10 cellular contexts compared by ENCODE assay signal in the genomic region with DNA sequence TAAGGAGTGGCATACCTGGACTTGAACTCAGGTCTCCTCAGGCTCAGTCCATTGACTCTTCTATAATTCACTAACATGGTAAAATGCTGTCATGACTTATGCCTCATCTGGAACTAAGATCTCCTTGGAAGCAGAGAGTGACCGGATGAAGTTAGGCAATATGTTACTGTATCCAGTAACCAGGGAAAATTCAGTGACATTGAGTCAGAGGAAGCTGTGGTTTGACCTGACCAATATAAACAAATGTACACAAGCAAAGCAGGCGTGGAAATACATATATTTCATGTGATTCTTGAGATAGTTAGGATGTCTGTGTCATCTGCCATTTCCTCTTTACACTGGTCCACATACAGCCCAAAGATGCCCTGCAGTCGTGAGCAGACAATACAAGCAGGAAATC. TPM values are rescaled to one million over a fixed set of nuclear protein-coding genes. Genes with fewer than 3 reads are reported as not detected.
A peak's percentile ranks its signal among the peaks of the same experiment; 100 is the strongest.
DNase-seq lines count a peak whose midpoint lies in the region; ATAC-seq and TF ChIP-seq lines count a peak whose summit lies in the region.
"Had no signal": no experiment of that assay in that cellular context is flagged by ENCODE, and none has a peak within 500 bp of the region (broad histone marks: within the 10 kb centered on the region; RNA-seq: fewer than 3 reads in every experiment).

No MANE protein-coding gene starts in this region.

- H3K79me1 ChIP-seq in mesenchymal stem cell (replicated peaks; ENCODE audit: low read length, poor library complexity, severe bottlenecking): peaks cover 4% of the 10 kb centered on the region

- peak overlapping the region; percentile 65 for H2BK120ac ChIP-seq in mesenchymal stem cell (ENCODE audit: low read depth, low read length)

- TF ChIP-seq CTCF in AG04450 (IDR thresholded peaks at IDR 0.05; ENCODE audit: low read depth, low read length): no peak
- no peak for TF ChIP-seq CTCF in brain microvascular endothelial cell (IDR thresholded peaks at IDR 0.05; ENCODE audit: low read depth, low read length, missing control alignments)

- H3K27ac ChIP-seq in AG04450 (ENCODE audit: low read depth, low read length) (peak overlapping the region; percentile 94), brain microvascular endothelial cell (peak overlapping the region; percentile 96), mesenchymal stem cell (ENCODE audit: low read length, poor library complexity, severe bottlenecking) (peak overlapping the region; percentile 99)
- H3K27ac ChIP-seq: SK-N-MC had no signal

- peak overlapping the region; percentile 86 for H2AK5ac ChIP-seq in mesenchymal stem cell (ENCODE audit: low read length, severe bottlenecking)

- POLR2A ChIA-PET in AG04450 (lab: Yijun Ruan, JAX): interaction anchor here (0.7 to 2.4 kb wide), 5 partner anchors 10 to 100 kb away, joined by 3 to 10 read pairs (median 6); no protein-coding TSS in a partner anchor

- H3K4me3 ChIP-seq in AG04450 (ENCODE audit: low read depth, low read length) (peak overlapping the region; percentile 18; the same call in 1 of the 2 replicates), brain microvascular endothelial cell (ENCODE audit: low read depth, low read length) (no peak overlapping the region), mesenchymal stem cell (ENCODE audit: insufficient read depth in 1 of 2, low read depth in 1 of 2, low read length in 2 of 2) (peak overlapping the region in 1 of 2 experiments; percentile 56)
- H3K4me3 ChIP-seq: SK-N-MC had no signal

- H3K27me3 Mint-ChIP-seq in activated naive CD4-positive, alpha-beta T cell treated with anti-CD3 and anti-CD28 coated beads, Interleukin-2, amount 10 ng/mL, durations not matched to agents 7 days and 5 days: peaks cover 9% of the 10 kb centered on the region

- H3K27me3 ChIP-seq in AG04450 (ENCODE audit: control insufficient read depth, insufficient read depth, low read length) (no peaks in the 10 kb centered on the region), brain microvascular endothelial cell (replicated peaks) (no peaks in the 10 kb centered on the region), mesenchymal stem cell (ENCODE audit: control insufficient read depth in 1 of 2, insufficient read depth in 1 of 2, low read length in 2 of 2) (no peaks in the 10 kb centered on the region)

- CTCF ChIA-PET in AG04450 (lab: Charles Lee): interaction anchor here (2.1 kb wide), 1 partner anchor 60 kb away, joined by 7 read pairs; no protein-coding TSS in a partner anchor
- CTCF ChIA-PET in activated naive CD4-positive, alpha-beta T cell treated with anti-CD3 and anti-CD28 coated beads, Interleukin-2, amount 10 ng/mL, durations not matched to agents 7 days and 5 days (lab: Charles Lee): interaction anchor here (0.6 kb wide), 1 partner anchor 1129 kb away, joined by 3 read pairs; no protein-coding TSS in a partner anchor

- peak overlapping the region; percentile 86 for H3K9ac ChIP-seq in mesenchymal stem cell (ENCODE audit: low read length)

- WGBS in mesenchymal stem cell: 8% methylated on average over 1 of the region's 3 CpGs

- no peak for ATAC-seq in GM21367 (IDR thresholded peaks at IDR 0.05; ENCODE audit: unreplicated experiment)

- peak overlapping the region; percentile 68 to 95 for H3K18ac ChIP-seq in mesenchymal stem cell (ENCODE audit: low read depth in 1 of 2, low read length in 2 of 2)

- H2BK12ac ChIP-seq in mesenchymal stem cell (ENCODE audit: low read length in 2 of 2): peak overlapping the region in 1 of 2 experiments; percentile 66

- peak overlapping the region; percentile 87 for H2BK5ac ChIP-seq in mesenchymal stem cell (ENCODE audit: low read depth, low read length, poor library complexity, severe bottlenecking)

- H3K4me1 Mint-ChIP-seq in activated naive CD4-positive, alpha-beta T cell treated with anti-CD3 and anti-CD28 coated beads, Interleukin-2, amount 10 ng/mL, durations not matched to agents 7 days and 5 days: no peaks in the 10 kb centered on the region

- H3K4me2 ChIP-seq in mesenchymal stem cell (ENCODE audit: low read length, poor library complexity, severe bottlenecking): peak overlapping the region; percentile 9

- no peaks in the 10 kb centered on the region for H3K9me3 ChIP-seq in AG04450 (ENCODE audit: control insufficient read depth, insufficient read depth, low read length)
- no peaks in the 10 kb centered on the region for H3K9me3 ChIP-seq in mesenchymal stem cell (ENCODE audit: control insufficient read depth, low read length)

- H4K8ac ChIP-seq in mesenchymal stem cell (ENCODE audit: low read length): no peak overlapping the region

- peak overlapping the region; percentile 93 for H4K91ac ChIP-seq in mesenchymal stem cell (ENCODE audit: low read length)

- H2AFZ ChIP-seq in mesenchymal stem cell (ENCODE audit: low read depth, low read length): no peak overlapping the region

- H3K36me3 ChIP-seq in brain microvascular endothelial cell (replicated peaks) (no peaks in the 10 kb centered on the region), mesenchymal stem cell (ENCODE audit: control insufficient read depth in 1 of 2, insufficient read depth in 2 of 2, low read depth in 1 of 2, low read length in 2 of 2) (peaks cover 0 to 3% of the 10 kb centered on the region in 2 experiments)

- H3K14ac ChIP-seq in mesenchymal stem cell (ENCODE audit: low read length in 2 of 2): no peak overlapping the region

- H3K4ac ChIP-seq in mesenchymal stem cell (ENCODE audit: low read depth in 1 of 2, low read length in 2 of 2): peak overlapping the region; percentile 39 to 57

- H3K4me1 ChIP-seq in mesenchymal stem cell (ENCODE audit: control insufficient read depth, insufficient read depth, low read depth, low read length): no peaks in the 10 kb centered on the region

- no peak overlapping the region for H3K4me3 Mint-ChIP-seq in activated naive CD4-positive, alpha-beta T cell treated with anti-CD3 and anti-CD28 coated beads, Interleukin-2, amount 10 ng/mL, durations not matched to agents 7 days and 5 days

- in situ Hi-C loops in brain microvascular endothelial cell (cut with HindIII; ENCODE audit: low pct_ligation_motif_present, low sequenced_read_pairs): no loop called here

- H3K23ac ChIP-seq in mesenchymal stem cell (ENCODE audit: low read length in 2 of 2): no peak overlapping the region

- H3K36me3 Mint-ChIP-seq in activated naive CD4-positive, alpha-beta T cell treated with anti-CD3 and anti-CD28 coated beads, Interleukin-2, amount 10 ng/mL, durations not matched to agents 7 days and 5 days: no peaks in the 10 kb centered on the region

- H3K27ac Mint-ChIP-seq in activated naive CD4-positive, alpha-beta T cell treated with anti-CD3 and anti-CD28 coated beads, Interleukin-2, amount 10 ng/mL, durations not matched to agents 7 days and 5 days: no peak overlapping the region

- H2BK15ac ChIP-seq in mesenchymal stem cell (ENCODE audit: low read depth, poor library complexity, severe bottlenecking): no peak overlapping the region

- peak; percentile 95 for DNase-seq in AG04450 (ENCODE audit: low read depth, low spot score)
- peak; percentile 98 for DNase-seq in LHCN-M2 (ENCODE audit: low read depth)
- DNase-seq in brain microvascular endothelial cell: peak; percentile 98
- peak; percentile 100 for DNase-seq in mesenchymal stem cell
- DNase-seq in activated CD4-positive, CD25-positive, alpha-beta regulatory T cell treated with anti-CD3 and anti-CD28 coated beads, Interleukin-2, amount 50 U/mL, for 72 hours: no peak
- no peak for DNase-seq in activated naive CD4-positive, alpha-beta T cell treated with anti-CD3 and anti-CD28 coated beads, Interleukin-2, amount 10 ng/mL, durations not matched to agents 7 days and 5 days
- DNase-seq in activated CD4-positive, alpha-beta T cell treated with anti-CD3 and anti-CD28 coated beads, Interleukin-2, amount 50 U/mL, for 48 hours: no peak
- DNase-seq: activated gamma-delta T cell treated with Interleukin-2 at 50 U/mL for 16 hours had no signal

- H3K9me3 Mint-ChIP-seq in activated naive CD4-positive, alpha-beta T cell treated with anti-CD3 and anti-CD28 coated beads, Interleukin-2, amount 10 ng/mL, durations not matched to agents 7 days and 5 days: no peaks in the 10 kb centered on the region

RNA-seq across cellular contexts. Expression of a gene that starts 30.3 kb away (rescaled TPM):
- 85.1 and 110 TPM in 2 replicates for polyA plus RNA-seq in AG04450 (2011; rRNA removed)
- 166 and 194 TPM in 2 replicates for polyA minus RNA-seq in AG04450 (2011; rRNA and poly(A)+ RNA removed)
- total RNA-seq in LHCN-M2 (2014; rRNA removed): 3.6 and 4.3 TPM in 2 replicates
- polyA plus RNA-seq in LHCN-M2 (2012): 7.3 TPM
- polyA plus RNA-seq in mesenchymal stem cell (2013, experiment 1 of 2): 104 TPM
- polyA plus RNA-seq in mesenchymal stem cell (2013, experiment 2 of 2): 103 TPM

Comparison
In these comparisons a context has a peak if more than half of its experiments do, and no peak if none do; other contexts are left out.
1. DNase-seq: peak in AG04450 (single experiment), LHCN-M2 (single experiment), brain microvascular endothelial cell (single experiment) and mesenchymal stem cell (single experiment); none in activated CD4-positive, CD25-positive, alpha-beta regulatory T cell treated with anti-CD3 and anti-CD28 coated beads, Interleukin-2, amount 50 U/mL, for 72 hours (single experiment), activated naive CD4-positive, alpha-beta T cell treated with anti-CD3 and anti-CD28 coated beads, Interleukin-2, amount 10 ng/mL, durations not matched to agents 7 days and 5 days (single experiment) and activated CD4-positive, alpha-beta T cell treated with anti-CD3 and anti-CD28 coated beads, Interleukin-2, amount 50 U/mL, for 48 hours (0 of 2).
2. Peak in every context shown above with its lines, with median percentiles within 50 percentile points of each other: H3K27ac ChIP-seq.